In genomic region chr18:14978191-14978590, GRCh38 we compare ENCODE assay signal across 16 cellular contexts.
DNase-seq lines count a peak whose midpoint lies in the region; ATAC-seq and TF ChIP-seq lines count a peak whose summit lies in the region.
"Had no signal": no experiment of that assay in that cellular context is flagged by ENCODE, and none has a peak within 500 bp of the region (broad histone marks: within the 10 kb centered on the region; RNA-seq: fewer than 3 reads in every experiment).

No MANE protein-coding gene starts in this region.

- no peaks in the 10 kb centered on the region for H3K36me3 ChIP-seq in right atrium auricular region
- H3K36me3 ChIP-seq in esophagus muscularis mucosa = no peaks in the 10 kb centered on the region
- H3K36me3 ChIP-seq in osteoblast (ENCODE audit: insufficient read depth, low read length) = no peaks in the 10 kb centered on the region
- H3K36me3 ChIP-seq in transverse colon = no peaks in the 10 kb centered on the region
- H3K36me3 ChIP-seq: BLaER1 treated with 17β-estradiol and CSF1 and Interleukin-3, amounts not matched to agents 10 nM and 100 nM had no signal

- intact Hi-C loops in Right ventricle myocardium superior (cut with DNase I) = no loop called here
- intact Hi-C loops in esophagus muscularis mucosa (cut with DNase I) = no loop called here
- intact Hi-C loops in transverse colon (cut with DNase I; ENCODE audit: low total_unique reads) = no loop called here

- H3K79me2 ChIP-seq in osteoblast (ENCODE audit: insufficient read depth, low read length) = no peaks in the 10 kb centered on the region

- in situ Hi-C loops in transverse colon (cut with MboI; ENCODE audit: low pct_ligation_motif_present in 1 of 4, low pct_unique_long_range_greater_than_20kb in 1 of 4, low sequenced_read_pairs in 3 of 4) = no loop called here

- H3K27ac ChIP-seq in right atrium auricular region (no peak overlapping the region), esophagus muscularis mucosa (replicated peaks in 1 of 4) (no peak overlapping the region), osteoblast (ENCODE audit: low read depth, low read length) (no peak overlapping the region), transverse colon (no peak overlapping the region)
- H3K27ac ChIP-seq: 22Rv1; A549; BLaER1 treated with 17β-estradiol and CSF1 and Interleukin-3, amounts not matched to agents 10 nM and 100 nM; C4-2B had no signal

- H3K9me3 ChIP-seq in right atrium auricular region = no peaks in the 10 kb centered on the region
- H3K9me3 ChIP-seq in esophagus muscularis mucosa = no peaks in the 10 kb centered on the region
- no peaks in the 10 kb centered on the region for H3K9me3 ChIP-seq in osteoblast (ENCODE audit: low read depth, low read length)
- H3K9me3 ChIP-seq in transverse colon = no peaks in the 10 kb centered on the region
- H3K9me3 ChIP-seq: A549; BLaER1 treated with 17β-estradiol and CSF1 and Interleukin-3, amounts not matched to agents 10 nM and 100 nM; Caco-2 had no signal

- DNase-seq in right atrium auricular region (ENCODE audit: low spot score) (peak; percentile 32), Right ventricle myocardium superior (no peak), esophagus muscularis mucosa (ENCODE audit: extremely low spot score) (peak; percentile 47), osteoblast (ENCODE audit: insufficient read length, low spot score, missing footprints) (no peak), NCI-H510A treated with DMSO at 0.1 percent for 48 hours (lab: John Stamatoyannopoulos, UW) (no peak), transverse colon (no peak)
- DNase-seq: Caco-2; Calu3; CD4-positive, alpha-beta T cell; CD8-positive, alpha-beta T cell; DMS79 treated with DMSO at 0.1 percent for 48 hours; GF-D8 had no signal

- H3K4me1 ChIP-seq in right atrium auricular region = no peaks in the 10 kb centered on the region
- no peaks in the 10 kb centered on the region for H3K4me1 ChIP-seq in esophagus muscularis mucosa
- H3K4me1 ChIP-seq in osteoblast (ENCODE audit: insufficient read depth, low read length) = peaks cover 40% of the 10 kb centered on the region
- no peaks in the 10 kb centered on the region for H3K4me1 ChIP-seq in transverse colon
- H3K4me1 ChIP-seq: A549, Caco-2 had no signal

- no peak overlapping the region for H3K4me2 ChIP-seq in osteoblast (ENCODE audit: insufficient read depth, low read length)
- H3K4me2 ChIP-seq: A549; BLaER1 treated with 17β-estradiol and CSF1 and Interleukin-3, amounts not matched to agents 10 nM and 100 nM had no signal

- no peak for ATAC-seq in Right ventricle myocardium superior (ENCODE audit: poor library complexity)
- ATAC-seq: A549; CD8-positive, alpha-beta T cell had no signal

- H3K4me3 ChIP-seq in right atrium auricular region (no peak overlapping the region), esophagus muscularis mucosa (no peak overlapping the region), osteoblast (ENCODE audit: insufficient read depth, low read length) (no peak overlapping the region), transverse colon (no peak overlapping the region)
- H3K4me3 ChIP-seq: A549; BLaER1 treated with 17β-estradiol and CSF1 and Interleukin-3, amounts not matched to agents 10 nM and 100 nM had no signal

- no peaks in the 10 kb centered on the region for H4K20me1 ChIP-seq in osteoblast (ENCODE audit: insufficient read depth, low read length)
- H4K20me1 ChIP-seq: BLaER1 treated with 17β-estradiol and CSF1 and Interleukin-3, amounts not matched to agents 10 nM and 100 nM had no signal

- H3K27me3 ChIP-seq in right atrium auricular region = no peaks in the 10 kb centered on the region
- peaks cover 0 to 5% (median 0%) of the 10 kb centered on the region in 4 donors for H3K27me3 ChIP-seq in esophagus muscularis mucosa
- H3K27me3 ChIP-seq in osteoblast (ENCODE audit: insufficient read depth, low read length) = no peaks in the 10 kb centered on the region
- no peaks in the 10 kb centered on the region for H3K27me3 ChIP-seq in transverse colon
- H3K27me3 ChIP-seq: BLaER1 treated with 17β-estradiol and CSF1 and Interleukin-3, amounts not matched to agents 10 nM and 100 nM had no signal

- whole genome bisulfite sequencing in esophagus muscularis mucosa = 86% methylated on average over 3 of the region's 3 CpGs
- 78 to 98% methylated on average over 2 to 3 of the region's 3 CpGs for WGBS in transverse colon (ENCODE audit: low coverage in 1 of 2), 2 donors

- TF ChIP-seq CTCF in right atrium auricular region (IDR thresholded peaks at IDR 0.05) = no peak
- TF ChIP-seq CTCF in esophagus muscularis mucosa (IDR thresholded peaks at IDR 0.05) = no peak
- no peak for TF ChIP-seq CTCF in osteoblast (IDR thresholded peaks at IDR 0.05; ENCODE audit: extremely low read depth, low read depth, low read length)
- TF ChIP-seq CTCF in transverse colon (IDR thresholded peaks at IDR 0.05) = no peak

- peak overlapping the region; percentile 96 for H2AFZ ChIP-seq in osteoblast (ENCODE audit: low read length)

- TF ChIP-seq EP300 in esophagus muscularis mucosa (IDR thresholded peaks at IDR 0.05) = no peak
- TF ChIP-seq EP300 in transverse colon (IDR thresholded peaks at IDR 0.05; ENCODE audit: low read depth) = no peak

- TF ChIP-seq POLR2A in esophagus muscularis mucosa (IDR thresholded peaks at IDR 0.05; ENCODE audit: low read depth) (no peak), transverse colon (IDR thresholded peaks at IDR 0.05) (no peak)

Comparison
In these comparisons a context has a peak if more than half of its experiments do, and no peak if none do; other contexts are left out.
1. DNase-seq: peak in right atrium auricular region (single experiment) and esophagus muscularis mucosa (single experiment); none in Right ventricle myocardium superior (single experiment), osteoblast (single experiment), NCI-H510A treated with DMSO at 0.1 percent for 48 hours (single experiment) and transverse colon (single experiment).